Comparison of ENCODE assay signal across 10 cellular contexts in genomic region chr13:50127726-50128291, GRCh38.
DNase-seq lines count a peak whose midpoint lies in the region; ATAC-seq and TF ChIP-seq lines count a peak whose summit lies in the region.
"Had no signal": no experiment of that assay in that cellular context is flagged by ENCODE, and none has a peak within 500 bp of the region (broad histone marks: within the 10 kb centered on the region; RNA-seq: fewer than 3 reads in every experiment).

No MANE protein-coding gene starts in this region.

- H3K4me1 ChIP-seq in mononuclear cell (ENCODE audit: insufficient read depth, low read length) (peaks cover 75% of the 10 kb centered on the region), transverse colon (peaks cover 20 to 55% (median 45%) of the 10 kb centered on the region in 4 donors)

- in situ Hi-C loops in transverse colon (cut with MboI; ENCODE audit: low pct_ligation_motif_present in 1 of 4, low pct_unique_long_range_greater_than_20kb in 1 of 4, low sequenced_read_pairs in 3 of 4): loop anchor here in 2 of 4 donors (25.0 kb wide), 1 partner anchor 784 kb away; the partner anchor contains the start of gene RNASEH2B (in 2 of the 2)

- intact Hi-C loops in activated naive CD4-positive, alpha-beta T cell treated with anti-CD3 and anti-CD28 coated beads for 36 hours (cut with micrococcal nuclease): loop anchor here (5.0 kb wide), 2 partner anchors 299 to 764 kb away; no protein-coding TSS in a partner anchor
- intact Hi-C loops in transverse colon (cut with DNase I; ENCODE audit: low total_unique reads): loop anchor here (2.0 kb wide), 1 partner anchor 47 kb away; no protein-coding TSS in a partner anchor

- H3K27me3 Mint-ChIP-seq in activated naive CD4-positive, alpha-beta T cell treated with anti-CD3 and anti-CD28 coated beads for 36 hours (ENCODE audit: low read depth): peaks cover 37% of the 10 kb centered on the region

- WGBS in transverse colon (ENCODE audit: low coverage in 1 of 2), 2 donors: 68% methylated on average over 39 of the region's 39 CpGs; no CpG with 5 or more reads in 1 of the 2 donors

- H3K27ac ChIP-seq in transverse colon: peak overlapping the region; percentile 95 to 100 (median 98)
- H3K27ac ChIP-seq: KMS-11 had no signal

- ATAC-seq in GM19452 (IDR thresholded peaks at IDR 0.05; ENCODE audit: unreplicated experiment): no peak
- ATAC-seq: activated CD4-positive, CD25-positive, alpha-beta regulatory T cell treated with anti-CD3 and anti-CD28 coated beads, Interleukin-2, amount 50 U/mL, for 24 hours had no signal

- TF ChIP-seq EP300 in transverse colon (IDR thresholded peaks at IDR 0.05; ENCODE audit: low read depth): no peak

- no peak for TF ChIP-seq POLR2A in transverse colon (IDR thresholded peaks at IDR 0.05)

- no peak overlapping the region for H3K27ac Mint-ChIP-seq in activated naive CD4-positive, alpha-beta T cell treated with anti-CD3 and anti-CD28 coated beads for 36 hours

- no peak for DNase-seq in activated naive CD4-positive, alpha-beta T cell treated with anti-CD3 and anti-CD28 coated beads for 36 hours
- no peak for DNase-seq in activated naive CD4-positive, alpha-beta T cell treated with anti-CD3 and anti-CD28 coated beads, Interleukin-2, amount 50 U/mL, for 16 hours
- DNase-seq in ecto neural progenitor cell (ENCODE audit: low spot score) (peak; percentile 62), transverse colon (no peak), pons (ENCODE audit: low spot score) (no peak)
- no peak for DNase-seq in NK-92 treated with Interleukin-12 subunit alpha and Interleukin-12 subunit beta, amount 100 ng/mL, for 24 hours (lab: John Stamatoyannopoulos, UW)

- H3K36me3 ChIP-seq in transverse colon: no peaks in the 10 kb centered on the region

- H3K4me3 Mint-ChIP-seq in activated naive CD4-positive, alpha-beta T cell treated with anti-CD3 and anti-CD28 coated beads for 36 hours: peak overlapping the region; percentile 81

- H3K9me3 Mint-ChIP-seq in activated naive CD4-positive, alpha-beta T cell treated with anti-CD3 and anti-CD28 coated beads for 36 hours: no peaks in the 10 kb centered on the region

- H3K27me3 ChIP-seq in mononuclear cell (ENCODE audit: insufficient read depth, low read length) (peaks cover 50% of the 10 kb centered on the region), transverse colon (peaks cover 52% of the 10 kb centered on the region)

- H3K9me3 ChIP-seq in mononuclear cell (ENCODE audit: low read depth, low read length) (no peaks in the 10 kb centered on the region), transverse colon (no peaks in the 10 kb centered on the region)

- TF ChIP-seq CTCF in transverse colon (IDR thresholded peaks at IDR 0.05): no peak

- H3K4me3 ChIP-seq in mononuclear cell (ENCODE audit: low read length) (peak overlapping the region; percentile 31), transverse colon (peak overlapping the region in 3 of 4 donors; percentile 25 to 64 (median 26))

- CTCF ChIA-PET in activated naive CD4-positive, alpha-beta T cell treated with anti-CD3 and anti-CD28 coated beads for 36 hours (lab: Charles Lee): interaction anchor here (4.7 kb wide), 1 partner anchor 44 kb away, joined by 44 read pairs; no protein-coding TSS in a partner anchor

- H3K4me1 Mint-ChIP-seq in activated naive CD4-positive, alpha-beta T cell treated with anti-CD3 and anti-CD28 coated beads for 36 hours (ENCODE audit: low read depth): peaks cover 70% of the 10 kb centered on the region

- peaks cover 2% of the 10 kb centered on the region for H3K36me3 Mint-ChIP-seq in activated naive CD4-positive, alpha-beta T cell treated with anti-CD3 and anti-CD28 coated beads for 36 hours (ENCODE audit: low read depth)
